In the genomic region with DNA sequence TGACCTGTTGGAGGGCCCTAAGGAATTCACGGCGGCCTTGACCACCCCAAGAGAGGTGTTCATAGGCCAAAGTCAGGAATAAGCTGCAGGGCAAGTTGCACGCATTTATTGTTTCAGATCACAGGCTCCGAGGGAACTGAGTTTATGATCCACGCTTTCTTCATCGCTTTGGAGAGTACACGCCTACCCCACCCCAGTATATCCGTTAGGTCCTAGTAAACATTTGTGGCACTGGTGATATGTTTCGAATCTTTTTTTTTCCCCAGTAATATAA, we compare ENCODE assay signal across 8 cellular contexts. TPM values are rescaled to one million over a fixed set of nuclear protein-coding genes. Genes with fewer than 3 reads are reported as not detected.
A peak's percentile ranks its signal among the peaks of the same experiment; 100 is the strongest.
DNase-seq lines count a peak whose midpoint lies in the region; ATAC-seq and TF ChIP-seq lines count a peak whose summit lies in the region.

No MANE protein-coding gene starts in this region.

- H3K4me3 ChIP-seq in GM08714 (ENCODE audit: low read length) (peak overlapping the region; percentile 96), epithelial cell of proximal tubule (ENCODE audit: low read depth, low read length) (peak overlapping the region; percentile 99), trophoblast cell (ENCODE audit: low read depth, low read length) (peak overlapping the region; percentile 86)

- H4K12ac ChIP-seq in trophoblast cell (ENCODE audit: low read depth, low read length): no peak overlapping the region

- peak overlapping the region; percentile 94 for H4K8ac ChIP-seq in trophoblast cell (ENCODE audit: low read depth, low read length)

- H3K9ac ChIP-seq in trophoblast cell (ENCODE audit: low read length): peak overlapping the region; percentile 97

- ATAC-seq in GM18868 (IDR thresholded peaks at IDR 0.05; ENCODE audit: unreplicated experiment): no peak
- ATAC-seq in GM19395 (IDR thresholded peaks at IDR 0.05; ENCODE audit: unreplicated experiment): no peak

- H3K27ac ChIP-seq in RWPE1: peak overlapping the region; percentile 87
- peak overlapping the region; percentile 89 for H3K27ac ChIP-seq in trophoblast cell (ENCODE audit: low read depth, low read length)

- H3K23ac ChIP-seq in trophoblast cell (ENCODE audit: low read length): no peak overlapping the region

- H3K18ac ChIP-seq in trophoblast cell (ENCODE audit: low read length): no peak overlapping the region

- DNase-seq in RWPE1 (ENCODE audit: low spot score) (no peak), epithelial cell of proximal tubule (ENCODE audit: low read depth) (no peak), trophoblast cell (peak in 1 of 2 donors; percentile 12), NCI-H748 (lab: John Stamatoyannopoulos, UW; ENCODE audit: unreplicated experiment) (no peak), occipital lobe (lab: John Stamatoyannopoulos, UW) (no peak)

- peak overlapping the region; percentile 91 for H4K91ac ChIP-seq in trophoblast cell (ENCODE audit: low read depth, low read length)

- H3K4ac ChIP-seq in trophoblast cell (ENCODE audit: low read depth, low read length): peak overlapping the region; percentile 73

- TF ChIP-seq CTCF in RWPE1 (conservative IDR thresholded peaks at IDR 0.05; ENCODE audit: low read depth) (no peak), epithelial cell of proximal tubule (conservative IDR thresholded peaks at IDR 0.05; ENCODE audit: low read depth, low read length) (no peak)

- peak overlapping the region; percentile 1 for H2AK5ac ChIP-seq in trophoblast cell (ENCODE audit: low read length)

- H3K27me3 ChIP-seq in trophoblast cell (ENCODE audit: insufficient read depth, low read length): no peaks in the 10 kb centered on the region

- CTCF ChIA-PET in RWPE1 (lab: Yijun Ruan, JAX): interaction anchor here (0.8 kb wide), 1 partner anchor 251 kb away, joined by 3 read pairs; no protein-coding TSS in a partner anchor

- H3K9me3 ChIP-seq in trophoblast cell (ENCODE audit: insufficient read depth, low read depth, low read length): no peaks in the 10 kb centered on the region

- H2BK12ac ChIP-seq in trophoblast cell (ENCODE audit: low read length): no peak overlapping the region

- H2AFZ ChIP-seq in trophoblast cell (ENCODE audit: insufficient read depth, low read length, poor library complexity): no peak overlapping the region

- peaks cover 9% of the 10 kb centered on the region for H3K79me2 ChIP-seq in trophoblast cell (ENCODE audit: control insufficient read depth, insufficient read depth, low read length, poor library complexity)

- H3K36me3 ChIP-seq in trophoblast cell (ENCODE audit: control insufficient read depth in 1 of 2, insufficient read depth in 2 of 2, low read length in 2 of 2): peaks cover 32 to 35% of the 10 kb centered on the region in 2 experiments

- H3K4me2 ChIP-seq in trophoblast cell (ENCODE audit: low read length): peak overlapping the region; percentile 62

- WGBS in trophoblast cell (ENCODE audit: extremely low coverage, insufficient coverage, insufficient read length): no CpG with 5 or more reads among the region's 9 CpGs

- H2BK5ac ChIP-seq in trophoblast cell (ENCODE audit: low read depth, low read length, poor library complexity): no peak overlapping the region

- H2BK120ac ChIP-seq in trophoblast cell (ENCODE audit: insufficient read depth, low read length, poor library complexity): no peak overlapping the region

- peak overlapping the region; percentile 23 for H3K14ac ChIP-seq in trophoblast cell (ENCODE audit: low read length)

- H3K79me1 ChIP-seq in trophoblast cell (ENCODE audit: low read length): peaks cover 7% of the 10 kb centered on the region

- H3K4me1 ChIP-seq in trophoblast cell (ENCODE audit: control insufficient read depth in 1 of 2, insufficient read depth in 2 of 2, low read length in 2 of 2): peaks cover 8 to 9% of the 10 kb centered on the region in 2 experiments

- POLR2A ChIA-PET in RWPE1 (lab: Yijun Ruan, JAX; ENCODE audit: low non-redundant PET): interaction anchor here (0.6 kb wide), 1 partner anchor 44 kb away, joined by 4 read pairs; no protein-coding TSS in a partner anchor

RNA-seq across cellular contexts. Expression of gene GANAB, which starts 0.8 kb away (rescaled TPM):
- total RNA-seq in epithelial cell of proximal tubule (191 and 281 TPM in 2 replicates), occipital lobe (61.8 TPM)
- polyA plus RNA-seq in trophoblast cell (2013): 213 and 222 TPM in 2 replicates

RNA-seq across cellular contexts. Expression of gene INTS5, which starts 7.5 kb away (rescaled TPM):
- total RNA-seq in epithelial cell of proximal tubule (19.4 and 26.5 TPM in 2 replicates), occipital lobe (20.3 TPM)
- 9.9 and 10.5 TPM in 2 replicates for polyA plus RNA-seq in trophoblast cell (2013)

RNA-seq across cellular contexts. Expression of gene C11orf98, which starts 19.4 kb away (rescaled TPM):
- 125 and 129 TPM in 2 replicates for total RNA-seq in epithelial cell of proximal tubule
- polyA plus RNA-seq in trophoblast cell (2013): 147 and 149 TPM in 2 replicates
- 23.7 TPM for total RNA-seq in occipital lobe

RNA-seq across cellular contexts. Expression of gene CSKMT, which starts 19.5 kb away (rescaled TPM):
- total RNA-seq in epithelial cell of proximal tubule (21.0 and 26.3 TPM in 2 replicates), occipital lobe (11.5 TPM)
- polyA plus RNA-seq in trophoblast cell (2013): 15.7 and 17.7 TPM in 2 replicates

RNA-seq across cellular contexts. Expression of gene B3GAT3, which starts 23.8 kb away (rescaled TPM):
- total RNA-seq in epithelial cell of proximal tubule: 43.6 and 67.7 TPM in 2 replicates
- polyA plus RNA-seq in trophoblast cell (2013): 17.2 and 17.8 TPM in 2 replicates
- 21.4 TPM for total RNA-seq in occipital lobe
